13 cellular contexts compared by ENCODE assay signal in genomic region chr22:27242474-27242873, GRCh38.
"Had no signal": no experiment of that assay in that cellular context is flagged by ENCODE, and none has a peak within 500 bp of the region (broad histone marks: within the 10 kb centered on the region; RNA-seq: fewer than 3 reads in every experiment).

No MANE protein-coding gene starts in this region.

- H3K27ac Mint-ChIP-seq: activated naive CD4-positive, alpha-beta T cell treated with anti-CD3 and anti-CD28 coated beads, Interleukin-2, amount 50 U/mL, for 72 hours had no signal

- H3K27ac ChIP-seq: left ventricle myocardium inferior, prostate gland, transverse colon, uterus had no signal

- H3K9me3 ChIP-seq: left ventricle myocardium inferior, prostate gland, transverse colon, uterus had no signal

- H3K36me3 ChIP-seq: left ventricle myocardium inferior, prostate gland, transverse colon, uterus had no signal

- H3K4me1 ChIP-seq: prostate gland had no signal

- FAIRE-seq: endometrium had no signal

- H3K4me3 ChIP-seq: left ventricle myocardium inferior, prostate gland, transverse colon, uterus had no signal

- H3K27me3 ChIP-seq: uterus had no signal

- DNase-seq: activated CD4-positive, alpha-beta T cell treated with anti-CD3 and anti-CD28 coated beads for 1 hour; activated CD4-positive, alpha-beta T cell treated with anti-CD3 and anti-CD28 coated beads, Interleukin-2, amount 50 U/mL, for 1 hour; activated T-cell treated with anti-CD3 and anti-CD28 coated beads, Interleukin-2, amount 50 U/mL, for 1 hour; cerebellar nuclear complex; stimulated activated CD4-positive, alpha-beta T cell treated with anti-CD3 and anti-CD28 coated beads, Interleukin-4, amount 100 ng/mL, for 4 hours; stimulated activated naive CD8-positive, alpha-beta T cell treated with anti-CD3 and anti-CD28 coated beads, Interleukin-15, Interleukin-2, amounts not matched to agents 100 U/mL and 50 U/mL, for 24 hours; T-helper 9 cell; transverse colon; uterus had no signal
